ENCODE assay signal across 2 cellular contexts in the genomic region with DNA sequence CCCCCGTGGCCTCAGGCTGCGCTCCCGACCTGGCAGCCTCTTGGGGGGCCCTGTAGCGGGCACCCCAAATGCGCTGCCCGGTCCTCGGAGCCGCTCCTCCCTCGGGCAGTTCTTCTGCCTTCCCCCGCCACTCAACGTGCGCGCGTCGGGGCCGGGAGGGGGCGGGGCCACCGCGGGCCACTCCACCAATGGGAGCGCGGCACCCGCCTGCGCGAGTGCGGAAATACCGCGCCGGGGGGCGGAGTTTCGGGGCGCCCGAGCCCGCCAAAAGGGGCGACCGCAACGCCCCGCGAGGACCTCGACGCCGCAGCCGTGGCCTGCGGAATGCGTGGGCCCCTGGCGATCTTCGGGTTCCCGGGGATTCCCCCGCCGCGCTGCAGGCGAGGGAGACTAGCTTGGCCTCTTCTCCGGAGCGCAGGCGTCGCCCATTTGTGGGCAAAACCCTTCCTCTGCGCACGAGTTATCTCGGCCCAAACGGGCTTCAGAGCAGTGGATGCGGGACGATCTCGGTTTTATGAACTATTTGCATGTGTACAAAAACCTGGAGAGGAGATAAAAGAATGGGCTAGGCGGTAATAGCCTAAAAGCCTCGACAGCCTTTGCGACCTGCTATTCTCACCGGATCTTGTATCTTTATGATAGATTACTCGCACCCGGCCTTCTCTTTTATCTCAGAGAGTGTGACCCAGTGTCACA.
TF ChIP-seq lines count a peak whose summit lies in the region.

TASOR (minus strand) TSS at position 144 of the 696 bp plus-strand sequence. CDS start 259 bp downstream, outside the sequence.

TF ChIP-seq in GM12891, 5 proteins besides CTCF, POLR2A, EP300 and RAD21 (continued from another document):
- TF ChIP-seq POLR2AphosphoS5 (IDR thresholded peaks at IDR 0.05; ENCODE audit: low read depth, low read length) = peak; percentile 55
TF ChIP-seq in GM12891: peak in this region for 1.

TF ChIP-seq in GM12878, 131 proteins besides CTCF, POLR2A, EP300 and RAD21 (continued from another document and continues in another):
- TF ChIP-seq, protein P1, sequence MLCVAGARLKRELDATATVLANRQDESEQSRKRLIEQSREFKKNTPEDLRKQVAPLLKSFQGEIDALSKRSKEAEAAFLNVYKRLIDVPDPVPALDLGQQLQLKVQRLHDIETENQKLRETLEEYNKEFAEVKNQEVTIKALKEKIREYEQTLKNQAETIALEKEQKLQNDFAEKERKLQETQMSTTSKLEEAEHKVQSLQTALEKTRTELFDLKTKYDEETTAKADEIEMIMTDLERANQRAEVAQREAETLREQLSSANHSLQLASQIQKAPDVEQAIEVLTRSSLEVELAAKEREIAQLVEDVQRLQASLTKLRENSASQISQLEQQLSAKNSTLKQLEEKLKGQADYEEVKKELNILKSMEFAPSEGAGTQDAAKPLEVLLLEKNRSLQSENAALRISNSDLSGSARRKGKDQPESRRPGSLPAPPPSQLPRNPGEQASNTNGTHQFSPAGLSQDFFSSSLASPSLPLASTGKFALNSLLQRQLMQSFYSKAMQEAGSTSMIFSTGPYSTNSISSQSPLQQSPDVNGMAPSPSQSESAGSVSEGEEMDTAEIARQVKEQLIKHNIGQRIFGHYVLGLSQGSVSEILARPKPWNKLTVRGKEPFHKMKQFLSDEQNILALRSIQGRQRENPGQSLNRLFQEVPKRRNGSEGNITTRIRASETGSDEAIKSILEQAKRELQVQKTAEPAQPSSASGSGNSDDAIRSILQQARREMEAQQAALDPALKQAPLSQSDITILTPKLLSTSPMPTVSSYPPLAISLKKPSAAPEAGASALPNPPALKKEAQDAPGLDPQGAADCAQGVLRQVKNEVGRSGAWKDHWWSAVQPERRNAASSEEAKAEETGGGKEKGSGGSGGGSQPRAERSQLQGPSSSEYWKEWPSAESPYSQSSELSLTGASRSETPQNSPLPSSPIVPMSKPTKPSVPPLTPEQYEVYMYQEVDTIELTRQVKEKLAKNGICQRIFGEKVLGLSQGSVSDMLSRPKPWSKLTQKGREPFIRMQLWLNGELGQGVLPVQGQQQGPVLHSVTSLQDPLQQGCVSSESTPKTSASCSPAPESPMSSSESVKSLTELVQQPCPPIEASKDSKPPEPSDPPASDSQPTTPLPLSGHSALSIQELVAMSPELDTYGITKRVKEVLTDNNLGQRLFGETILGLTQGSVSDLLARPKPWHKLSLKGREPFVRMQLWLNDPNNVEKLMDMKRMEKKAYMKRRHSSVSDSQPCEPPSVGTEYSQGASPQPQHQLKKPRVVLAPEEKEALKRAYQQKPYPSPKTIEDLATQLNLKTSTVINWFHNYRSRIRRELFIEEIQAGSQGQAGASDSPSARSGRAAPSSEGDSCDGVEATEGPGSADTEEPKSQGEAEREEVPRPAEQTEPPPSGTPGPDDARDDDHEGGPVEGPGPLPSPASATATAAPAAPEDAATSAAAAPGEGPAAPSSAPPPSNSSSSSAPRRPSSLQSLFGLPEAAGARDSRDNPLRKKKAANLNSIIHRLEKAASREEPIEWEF (IDR thresholded peaks at IDR 0.05; ENCODE audit: insufficient replicate concordance, low read depth, low read length) = no peak
- TF ChIP-seq, protein P2, sequence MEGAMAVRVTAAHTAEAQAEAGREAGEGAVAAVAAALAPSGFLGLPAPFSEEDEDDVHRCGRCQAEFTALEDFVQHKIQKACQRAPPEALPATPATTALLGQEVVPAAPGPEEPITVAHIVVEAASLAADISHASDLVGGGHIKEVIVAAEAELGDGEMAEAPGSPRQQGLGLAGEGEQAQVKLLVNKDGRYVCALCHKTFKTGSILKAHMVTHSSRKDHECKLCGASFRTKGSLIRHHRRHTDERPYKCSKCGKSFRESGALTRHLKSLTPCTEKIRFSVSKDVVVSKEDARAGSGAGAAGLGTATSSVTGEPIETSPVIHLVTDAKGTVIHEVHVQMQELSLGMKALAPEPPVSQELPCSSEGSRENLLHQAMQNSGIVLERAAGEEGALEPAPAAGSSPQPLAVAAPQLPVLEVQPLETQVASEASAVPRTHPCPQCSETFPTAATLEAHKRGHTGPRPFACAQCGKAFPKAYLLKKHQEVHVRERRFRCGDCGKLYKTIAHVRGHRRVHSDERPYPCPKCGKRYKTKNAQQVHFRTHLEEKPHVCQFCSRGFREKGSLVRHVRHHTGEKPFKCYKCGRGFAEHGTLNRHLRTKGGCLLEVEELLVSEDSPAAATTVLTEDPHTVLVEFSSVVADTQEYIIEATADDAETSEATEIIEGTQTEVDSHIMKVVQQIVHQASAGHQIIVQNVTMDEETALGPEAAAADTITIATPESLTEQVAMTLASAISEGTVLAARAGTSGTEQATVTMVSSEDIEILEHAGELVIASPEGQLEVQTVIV (IDR thresholded peaks at IDR 0.05; ENCODE audit: borderline replicate concordance, partially characterized antibody) = no peak
- TF ChIP-seq RB1 (IDR thresholded peaks at IDR 0.05; ENCODE audit: borderline replicate concordance) (peak; percentile 98; the same call in 1 of the 2 replicates), MLLT1 (IDR thresholded peaks at IDR 0.05) (peak; percentile 79), ASH2L (IDR thresholded peaks at IDR 0.05; ENCODE audit: borderline replicate concordance, low read depth) (no peak), BCL3 (IDR thresholded peaks at IDR 0.05; ENCODE audit: borderline replicate concordance, insufficient read depth, low read depth, low read length, poor library complexity, severe bottlenecking) (no peak), CHD2 (IDR thresholded peaks at IDR 0.05; ENCODE audit: borderline replicate concordance, low read depth, low read length) (no peak), ZSCAN29 (IDR thresholded peaks at IDR 0.05) (no peak), ZNF217 (IDR thresholded peaks at IDR 0.05) (peak; percentile 84), STAT3 (IDR thresholded peaks at IDR 0.05; ENCODE audit: low read depth, low read length) (no peak), CBX5 (IDR thresholded peaks at IDR 0.05; ENCODE audit: low read depth) (0 out of 2 replicates have a peak, but pooled peaks have one; percentile 6), BHLHE40 (IDR thresholded peaks at IDR 0.05; ENCODE audit: borderline replicate concordance in 1 of 2, low read depth in 2 of 2, low read length in 1 of 2) (peak; percentile 12 to 64; a peak in 2 of 4 replicates), IRF5 (IDR thresholded peaks at IDR 0.05; ENCODE audit: borderline replicate concordance) (no peak), SMAD5 (IDR thresholded peaks at IDR 0.05; ENCODE audit: low read depth) (no peak), NR2C1 (IDR thresholded peaks at IDR 0.05) (peak; percentile 16; the same call in 1 of the 2 replicates), MTA2 (IDR thresholded peaks at IDR 0.05; ENCODE audit: low read depth) (no peak), PBX3 (IDR thresholded peaks at IDR 0.05; ENCODE audit: insufficient replicate concordance, low read depth, low read length) (peak; percentile 89), RAD51 (IDR thresholded peaks at IDR 0.05) (no peak), GABPA (IDR thresholded peaks at IDR 0.05; ENCODE audit: low read depth) (no peak), POLR2AphosphoS2 (IDR thresholded peaks at IDR 0.05; ENCODE audit: low read depth, low read length) (peak; percentile 38; the same call in 1 of the 2 replicates), HDAC2 (IDR thresholded peaks at IDR 0.05) (0 out of 2 replicates have a peak, but pooled peaks have one; percentile 70), ZNF207 (IDR thresholded peaks at IDR 0.05; ENCODE audit: borderline replicate concordance) (peak; percentile 77; the same call in 1 of the 2 replicates), NFXL1 (IDR thresholded peaks at IDR 0.05; ENCODE audit: borderline replicate concordance) (no peak), WRNIP1 (IDR thresholded peaks at IDR 0.05; ENCODE audit: borderline replicate concordance, low read depth, low read length) (no peak), HDGF (IDR thresholded peaks at IDR 0.05) (no peak), TAF1 (IDR thresholded peaks at IDR 0.05; ENCODE audit: borderline replicate concordance, low read depth, low read length) (peak; percentile 45; the same call in 1 of the 2 replicates), HCFC1 (IDR thresholded peaks at IDR 0.05; ENCODE audit: low read length) (no peak), LARP7 (IDR thresholded peaks at IDR 0.05) (peak; percentile 76), MAX (IDR thresholded peaks at IDR 0.05; ENCODE audit: low read depth, low read length) (peak; percentile 98), IKZF1 (conservative IDR thresholded peaks at IDR 0.05) (peak; percentile 57), SMARCA5 (IDR thresholded peaks at IDR 0.05) (peak; percentile 73), ETV6 (conservative IDR thresholded peaks at IDR 0.05 in 1 of 2, IDR thresholded peaks at IDR 0.05 in 1 of 2; ENCODE audit: borderline replicate concordance in 1 of 2, low read depth in 1 of 2) (no peak), KAT2A (conservative IDR thresholded peaks at IDR 0.05; ENCODE audit: control insufficient read depth, low read depth, low read length) (no peak), IRF4 (IDR thresholded peaks at IDR 0.05; ENCODE audit: low read depth, low read length) (no peak), ESRRA (IDR thresholded peaks at IDR 0.05; ENCODE audit: low read length) (no peak), PKNOX1 (IDR thresholded peaks at IDR 0.05) (peak; percentile 94), SMC3 (IDR thresholded peaks at IDR 0.05; ENCODE audit: borderline replicate concordance, low read length) (no peak), MTA3 (IDR thresholded peaks at IDR 0.05; ENCODE audit: borderline replicate concordance, low read length) (no peak)
- TF ChIP-seq, protein P3, sequence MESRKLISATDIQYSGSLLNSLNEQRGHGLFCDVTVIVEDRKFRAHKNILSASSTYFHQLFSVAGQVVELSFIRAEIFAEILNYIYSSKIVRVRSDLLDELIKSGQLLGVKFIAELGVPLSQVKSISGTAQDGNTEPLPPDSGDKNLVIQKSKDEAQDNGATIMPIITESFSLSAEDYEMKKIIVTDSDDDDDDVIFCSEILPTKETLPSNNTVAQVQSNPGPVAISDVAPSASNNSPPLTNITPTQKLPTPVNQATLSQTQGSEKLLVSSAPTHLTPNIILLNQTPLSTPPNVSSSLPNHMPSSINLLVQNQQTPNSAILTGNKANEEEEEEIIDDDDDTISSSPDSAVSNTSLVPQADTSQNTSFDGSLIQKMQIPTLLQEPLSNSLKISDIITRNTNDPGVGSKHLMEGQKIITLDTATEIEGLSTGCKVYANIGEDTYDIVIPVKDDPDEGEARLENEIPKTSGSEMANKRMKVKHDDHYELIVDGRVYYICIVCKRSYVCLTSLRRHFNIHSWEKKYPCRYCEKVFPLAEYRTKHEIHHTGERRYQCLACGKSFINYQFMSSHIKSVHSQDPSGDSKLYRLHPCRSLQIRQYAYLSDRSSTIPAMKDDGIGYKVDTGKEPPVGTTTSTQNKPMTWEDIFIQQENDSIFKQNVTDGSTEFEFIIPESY (IDR thresholded peaks at IDR 0.05) = peak; percentile 96
- TF ChIP-seq, protein P4, sequence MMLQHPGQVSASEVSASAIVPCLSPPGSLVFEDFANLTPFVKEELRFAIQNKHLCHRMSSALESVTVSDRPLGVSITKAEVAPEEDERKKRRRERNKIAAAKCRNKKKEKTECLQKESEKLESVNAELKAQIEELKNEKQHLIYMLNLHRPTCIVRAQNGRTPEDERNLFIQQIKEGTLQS (IDR thresholded peaks at IDR 0.05; ENCODE audit: borderline replicate concordance, extremely low read depth, low read depth, low read length) = no peak
